8 cellular contexts compared by ENCODE assay signal in genomic region chr7:36115448-36116321, GRCh38. TPM values are rescaled to one million over a fixed set of nuclear protein-coding genes. Genes with fewer than 3 reads are reported as not detected.
DNase-seq lines count a peak whose midpoint lies in the region; ATAC-seq and TF ChIP-seq lines count a peak whose summit lies in the region.

No MANE protein-coding gene starts in this region.

- TF ChIP-seq POLR2A in GM18505 (IDR thresholded peaks at IDR 0.05; ENCODE audit: borderline replicate concordance, extremely low read depth, insufficient read depth, insufficient read length), result no peak

- H2BK120ac ChIP-seq in neuronal stem cell (ENCODE audit: low read depth, low read length), result no peak overlapping the region

- H3K9me3 ChIP-seq in neuronal stem cell (replicated peaks in 1 of 2; ENCODE audit: control insufficient read depth in 2 of 2, insufficient read depth in 1 of 2, low read depth in 1 of 2, low read length in 2 of 2), result peaks cover 0 to 1% of the 10 kb centered on the region in 2 donors

- peak; percentile 100 for ATAC-seq in GM18505 (IDR thresholded peaks at IDR 0.05; ENCODE audit: unreplicated experiment)
- ATAC-seq in HG02642 (IDR thresholded peaks at IDR 0.05; ENCODE audit: poor library complexity, unreplicated experiment), result peak; percentile 99

- H3K4me3 ChIP-seq in neuronal stem cell (ENCODE audit: low read length in 2 of 2), result no peak overlapping the region

- H3K23ac ChIP-seq in neuronal stem cell (ENCODE audit: low read depth, low read length, poor library complexity), result no peak overlapping the region

- H3K4ac ChIP-seq in neuronal stem cell (ENCODE audit: low read length), result no peak overlapping the region

- H3K18ac ChIP-seq in neuronal stem cell (ENCODE audit: low read length), result no peak overlapping the region

- no peak overlapping the region for H2BK15ac ChIP-seq in neuronal stem cell (ENCODE audit: low read length)

- no peak overlapping the region for H3K27ac ChIP-seq in neuronal stem cell (replicated peaks; ENCODE audit: low read length)

- no peak overlapping the region for H2BK5ac ChIP-seq in neuronal stem cell (ENCODE audit: low read length)

- no peak overlapping the region for H2AK5ac ChIP-seq in neuronal stem cell (ENCODE audit: low read depth, low read length)

- H4K91ac ChIP-seq in neuronal stem cell (ENCODE audit: low read depth, low read length, poor library complexity), result no peak overlapping the region

- DNase-seq in NCI-H446 (lab: John Stamatoyannopoulos, UW), result peak; percentile 54 to 90
- DNase-seq in activated T-cell treated with anti-CD3 and anti-CD28 coated beads, Interleukin-2, amount 50 U/mL, for 48 hours, result peak; percentile 89 to 90
- peak; percentile 96 for DNase-seq in glomerular visceral epithelial cell (ENCODE audit: extremely low spot score)
- peak; percentile 83 for DNase-seq in smooth muscle cell of the brain vasculature (ENCODE audit: low read depth, low spot score)
- no peak for DNase-seq in neuronal stem cell (ENCODE audit: low spot score)
- DNase-seq in D341Med (ENCODE audit: low spot score), result no peak

- no peak overlapping the region for H3K9ac ChIP-seq in neuronal stem cell (ENCODE audit: low read depth, low read length, poor library complexity)

- H3K4me1 ChIP-seq in neuronal stem cell (ENCODE audit: control insufficient read depth in 2 of 2, insufficient read depth in 1 of 2, low read depth in 1 of 2, low read length in 2 of 2), result peaks cover 0 to 5% of the 10 kb centered on the region in 2 donors

- no peak overlapping the region for H2AFZ ChIP-seq in neuronal stem cell (ENCODE audit: low read length)

- no peak overlapping the region for H2BK12ac ChIP-seq in neuronal stem cell (ENCODE audit: low read length)

- no peak overlapping the region for H3K4me2 ChIP-seq in neuronal stem cell (ENCODE audit: insufficient read depth, low read length, poor library complexity, severe bottlenecking)

- H3K79me1 ChIP-seq in neuronal stem cell (ENCODE audit: low read depth, low read length), result no peaks in the 10 kb centered on the region

- H3K14ac ChIP-seq in neuronal stem cell (ENCODE audit: low read length), result no peak overlapping the region

- peaks cover 0 to 31% (median 0%) of the 10 kb centered on the region in 3 experiments for H3K27me3 ChIP-seq in neuronal stem cell (ENCODE audit: control insufficient read depth in 3 of 3, insufficient read depth in 3 of 3, low read depth in 1 of 3, low read length in 3 of 3)

- no peak overlapping the region for H4K8ac ChIP-seq in neuronal stem cell (ENCODE audit: low read depth, low read length)

- no CpG with 5 or more reads among the region's 9 CpGs for WGBS in neuronal stem cell (ENCODE audit: extremely low coverage in 2 of 2, insufficient read length in 2 of 2, insufficient replicate concordance in 1 of 2), 2 donors

- no peaks in the 10 kb centered on the region for H3K36me3 ChIP-seq in neuronal stem cell (replicated peaks in 1 of 2; ENCODE audit: control insufficient read depth in 2 of 2, insufficient read depth in 2 of 2, low read length in 2 of 2)

RNA-seq across cellular contexts. Expression of gene EEPD1, which starts 37.4 kb away (rescaled TPM):
- polyA plus RNA-seq in neuronal stem cell (2013, experiment 1 of 2), result 3.0 TPM
- 3.2 TPM for polyA plus RNA-seq in neuronal stem cell (2013, experiment 2 of 2)

Comparison
In these comparisons a context has a peak if more than half of its experiments do, and no peak if none do; other contexts are left out.
1. DNase-seq: peak in NCI-H446 (2 of 2), activated T-cell treated with anti-CD3 and anti-CD28 coated beads, Interleukin-2, amount 50 U/mL, for 48 hours (2 of 2), glomerular visceral epithelial cell (single experiment) and smooth muscle cell of the brain vasculature (single experiment); none in neuronal stem cell (single experiment) and D341Med (single experiment).